Comparison of ENCODE assay signal across 13 cellular contexts in the genomic region with DNA sequence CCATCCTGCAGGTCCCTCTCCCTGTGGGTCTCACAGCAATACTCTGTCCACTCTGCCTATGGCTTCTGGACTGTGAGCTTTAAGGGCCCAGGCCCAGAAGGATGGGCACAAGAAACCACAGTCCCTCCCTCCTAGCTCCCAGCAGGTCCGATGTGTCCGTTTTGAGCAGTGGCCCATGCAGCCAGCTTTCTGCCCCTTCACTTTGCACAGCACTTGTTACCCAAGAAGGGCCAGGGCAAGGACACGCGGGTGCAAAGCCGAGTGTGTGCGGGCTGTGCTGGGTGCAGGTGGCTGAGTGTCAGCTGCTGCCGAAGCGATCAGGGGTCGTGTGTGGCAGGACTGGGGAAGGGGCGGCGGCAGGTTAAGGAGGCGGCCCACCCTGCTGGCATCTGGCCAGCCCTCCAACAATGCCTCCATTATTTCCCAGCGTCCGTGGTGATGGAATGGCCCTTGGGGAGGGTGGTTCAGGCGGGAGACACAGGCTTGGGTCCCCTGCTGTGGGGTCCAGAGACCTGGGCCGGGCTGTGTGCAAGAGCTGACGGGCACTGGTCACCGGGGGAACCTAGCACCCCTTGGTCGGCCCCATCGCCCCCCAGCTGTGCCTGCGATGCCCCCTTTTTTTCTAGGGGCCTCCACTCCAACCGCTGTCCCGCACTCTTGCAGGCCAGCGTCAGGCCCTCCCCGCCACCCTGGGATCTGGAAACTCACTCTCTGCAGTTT. TPM values are rescaled to one million over a fixed set of nuclear protein-coding genes. Genes with fewer than 3 reads are reported as not detected.
"Had no signal": no experiment of that assay in that cellular context is flagged by ENCODE, and none has a peak within 500 bp of the region (broad histone marks: within the 10 kb centered on the region; RNA-seq: fewer than 3 reads in every experiment).

No MANE protein-coding gene starts in this region.

- H3K27ac ChIP-seq: brain microvascular endothelial cell, neural progenitor cell, pancreas, tibial artery, uterus had no signal

- H3K9me3 ChIP-seq: pancreas, tibial artery, uterus had no signal

- H3K9ac ChIP-seq: neural progenitor cell had no signal

- H3K27ac Mint-ChIP-seq: activated CD4-positive, alpha-beta T cell treated with anti-CD3 and anti-CD28 coated beads, Interleukin-2, amount 10 ng/mL, durations not matched to agents 7 days and 5 days; activated naive CD8-positive, alpha-beta T cell; neural progenitor cell had no signal

- H3K4me1 ChIP-seq: neural progenitor cell, pancreas, uterus had no signal

- H2AFZ ChIP-seq: neural progenitor cell had no signal

- H3K36me3 ChIP-seq: brain microvascular endothelial cell, neural progenitor cell, pancreas, uterus had no signal

- FAIRE-seq: pancreas had no signal

- H3K4me1 Mint-ChIP-seq: activated CD4-positive, alpha-beta T cell treated with anti-CD3 and anti-CD28 coated beads, Interleukin-2, amount 10 ng/mL, durations not matched to agents 7 days and 5 days; neural progenitor cell had no signal

- H3K4me3 Mint-ChIP-seq: activated CD4-positive, alpha-beta T cell treated with anti-CD3 and anti-CD28 coated beads, Interleukin-2, amount 10 ng/mL, durations not matched to agents 7 days and 5 days; activated naive CD8-positive, alpha-beta T cell had no signal

- DNase-seq: activated CD8-positive, alpha-beta memory T cell treated with anti-CD3 and anti-CD28 coated beads for 24 hours; activated effector memory CD4-positive, alpha-beta T cell treated with Interleukin-2 at 50 U/mL for 16 hours; brain microvascular endothelial cell; effector memory CD4-positive, alpha-beta T cell; hippocampal formation; tibial artery; uterus had no signal

- H3K4me3 ChIP-seq: neural progenitor cell, pancreas, tibial artery, uterus had no signal

- H3K9me3 Mint-ChIP-seq: activated CD4-positive, alpha-beta T cell treated with anti-CD3 and anti-CD28 coated beads, Interleukin-2, amount 10 ng/mL, durations not matched to agents 7 days and 5 days; neural progenitor cell had no signal

RNA-seq across cellular contexts. Expression of a gene that starts 0.7 kb away (rescaled TPM):
- total RNA-seq: activated CD4-positive, alpha-beta T cell treated with anti-CD3 and anti-CD28 coated beads, Interleukin-2, amount 10 ng/mL, durations not matched to agents 7 days and 5 days; fibroblast of lung; mesenteric fat pad; pancreas; uterus had no signal
- polyA plus RNA-seq: fibroblast of lung, pancreas had no signal
